Comparison of ENCODE assay signal across 8 cellular contexts in genomic region chr16:1310832-1311200, GRCh38. TPM values are rescaled to one million over a fixed set of nuclear protein-coding genes. Genes with fewer than 3 reads are reported as not detected.
A peak's percentile ranks its signal among the peaks of the same experiment; 100 is the strongest.
DNase-seq lines count a peak whose midpoint lies in the region; ATAC-seq and TF ChIP-seq lines count a peak whose summit lies in the region.

No MANE protein-coding gene starts in this region.

- no peak overlapping the region for H2BK120ac ChIP-seq in mesendoderm (ENCODE audit: low read depth, low read length)

- H4K5ac ChIP-seq in mesendoderm (ENCODE audit: low read length), result no peak overlapping the region

- no peaks in the 10 kb centered on the region for H3K9me3 ChIP-seq in CD4-positive, CD25-positive, alpha-beta regulatory T cell (ENCODE audit: control insufficient read depth in 2 of 2, low read length in 2 of 2)
- H3K9me3 ChIP-seq in MG63, result no peaks in the 10 kb centered on the region

- no peak overlapping the region for H2BK5ac ChIP-seq in mesendoderm (ENCODE audit: low read length)

- H3K9ac ChIP-seq in mesendoderm (ENCODE audit: low read length), result peak overlapping the region; percentile 79

- no CpG with 5 or more reads among the region's 14 CpGs for WGBS in mesendoderm (ENCODE audit: extremely low coverage, insufficient coverage, low lambda C conversion rate)

- no peak for ATAC-seq in CD4-positive, CD25-positive, alpha-beta regulatory T cell (ENCODE audit: low read depth in 2 of 2)
- ATAC-seq in HG02870 (IDR thresholded peaks at IDR 0.05; ENCODE audit: unreplicated experiment), result no peak
- ATAC-seq in HG03432 (IDR thresholded peaks at IDR 0.05; ENCODE audit: unreplicated experiment), result no peak

- no peak overlapping the region for H3K18ac ChIP-seq in mesendoderm (ENCODE audit: low read length)

- H3K36me3 Mint-ChIP-seq in CD4-positive, CD25-positive, alpha-beta regulatory T cell, result peaks cover 12% of the 10 kb centered on the region
- H3K36me3 Mint-ChIP-seq in brain, result peaks cover 20% of the 10 kb centered on the region

- H3K4me1 Mint-ChIP-seq in CD4-positive, CD25-positive, alpha-beta regulatory T cell, result peaks cover 4 to 44% (median 17%) of the 10 kb centered on the region in 4 donors
- peaks cover 31% of the 10 kb centered on the region for H3K4me1 Mint-ChIP-seq in brain

- peaks cover 6% of the 10 kb centered on the region for H3K79me1 ChIP-seq in mesendoderm (ENCODE audit: low read length)

- H3K9me3 Mint-ChIP-seq in CD4-positive, CD25-positive, alpha-beta regulatory T cell, result peaks cover 0 to 1% (median 0%) of the 10 kb centered on the region in 7 donors
- H3K9me3 Mint-ChIP-seq in brain, result no peaks in the 10 kb centered on the region

- H2BK15ac ChIP-seq in mesendoderm (replicated peaks; ENCODE audit: low read depth), result no peak overlapping the region

- H3K27me3 Mint-ChIP-seq in CD4-positive, CD25-positive, alpha-beta regulatory T cell, result peaks cover 5% of the 10 kb centered on the region
- H3K27me3 Mint-ChIP-seq in brain, result peaks cover 12% of the 10 kb centered on the region

- H3K4me2 ChIP-seq in mesendoderm (ENCODE audit: low read length), result peak overlapping the region; percentile 98

- DNase-seq in CD4-positive, CD25-positive, alpha-beta regulatory T cell, result peak in 2 of 3 donors; percentile 32 to 71
- no peak for DNase-seq in MG63
- no peak for DNase-seq in mesendoderm
- DNase-seq in NCI-H748 (lab: John Stamatoyannopoulos, UW; ENCODE audit: unreplicated experiment), result no peak
- DNase-seq in NCI-H128 (lab: John Stamatoyannopoulos, UW; ENCODE audit: unreplicated experiment), result no peak

- peak overlapping the region; percentile 94 for H3K56ac ChIP-seq in mesendoderm (ENCODE audit: low read length)

- H3K36me3 ChIP-seq in CD4-positive, CD25-positive, alpha-beta regulatory T cell (ENCODE audit: control insufficient read depth, insufficient read depth, low read length), result peaks cover 26% of the 10 kb centered on the region
- H3K36me3 ChIP-seq in MG63 (peaks cover 51% of the 10 kb centered on the region), mesendoderm (ENCODE audit: control insufficient read depth, insufficient read depth, low read length) (peaks cover 6% of the 10 kb centered on the region)

- peak overlapping the region; percentile 96 for H3K4me3 ChIP-seq in CD4-positive, CD25-positive, alpha-beta regulatory T cell (ENCODE audit: low read depth, low read length)
- peak overlapping the region; percentile 95 for H3K4me3 ChIP-seq in MG63
- peak overlapping the region; percentile 90 for H3K4me3 ChIP-seq in mesendoderm (ENCODE audit: low read length)

- no peak overlapping the region for H4K8ac ChIP-seq in mesendoderm (ENCODE audit: low read depth, low read length)

- H3K27ac ChIP-seq in CD4-positive, CD25-positive, alpha-beta regulatory T cell (ENCODE audit: insufficient read depth, low read length, poor library complexity, severe bottlenecking), result peak overlapping the region; percentile 64
- no peak overlapping the region for H3K27ac ChIP-seq in mesendoderm (ENCODE audit: low read depth, low read length)

- TF ChIP-seq CTCF in brain (conservative IDR thresholded peaks at IDR 0.05), result no peak

- H2AK5ac ChIP-seq in mesendoderm (ENCODE audit: low read length), result no peak overlapping the region

- peaks cover 56% of the 10 kb centered on the region for H3K79me2 ChIP-seq in mesendoderm (ENCODE audit: control insufficient read depth, insufficient read depth, low read length)

- no peak overlapping the region for H3K23ac ChIP-seq in mesendoderm (ENCODE audit: low read length)

- peaks cover 41% of the 10 kb centered on the region for H3K4me1 ChIP-seq in CD4-positive, CD25-positive, alpha-beta regulatory T cell (ENCODE audit: control insufficient read depth, insufficient read depth, low read length, poor library complexity, severe bottlenecking)
- peaks cover 6% of the 10 kb centered on the region for H3K4me1 ChIP-seq in mesendoderm (ENCODE audit: control insufficient read depth, low read depth, low read length)

- peak overlapping the region; percentile 93 to 98 (median 96) for H3K4me3 Mint-ChIP-seq in CD4-positive, CD25-positive, alpha-beta regulatory T cell
- peak overlapping the region; percentile 96 to 99 (median 98) for H3K4me3 Mint-ChIP-seq in brain

- no peak overlapping the region for H3K4ac ChIP-seq in mesendoderm (ENCODE audit: low read depth, low read length)

- H3K27me3 ChIP-seq in CD4-positive, CD25-positive, alpha-beta regulatory T cell (ENCODE audit: control insufficient read depth, insufficient read depth, low read length), result no peaks in the 10 kb centered on the region
- H3K27me3 ChIP-seq in MG63 (no peaks in the 10 kb centered on the region), mesendoderm (ENCODE audit: insufficient read depth, low read length, poor library complexity) (no peaks in the 10 kb centered on the region)

- peak overlapping the region; percentile 88 to 99 (median 98) for H3K27ac Mint-ChIP-seq in CD4-positive, CD25-positive, alpha-beta regulatory T cell
- peak overlapping the region; percentile 97 to 99 (median 98) for H3K27ac Mint-ChIP-seq in brain

RNA-seq across cellular contexts. Expression of gene UBE2I, which starts 1.4 kb away (rescaled TPM):
- total RNA-seq in CD4-positive, CD25-positive, alpha-beta regulatory T cell, result 205 TPM
- 100 to 1,000 TPM in 1 of 4 donors, 10 to 100 TPM in 3; 75.5 to 124 (median 89.6) TPM for polyA plus RNA-seq in CD4-positive, CD25-positive, alpha-beta regulatory T cell
- total RNA-seq in MG63 (2014; rRNA removed; shearing (Covaris generic); ENCODE audit: low replicate concordance), result 154 and 228 TPM in 2 replicates
- polyA plus RNA-seq in brain (ENCODE audit: insufficient read depth, low read depth, low replicate concordance), result 240 TPM
- 247 TPM for polyA plus RNA-seq in mesendoderm (2013, experiment 1 of 2)
- polyA plus RNA-seq in mesendoderm (2013, experiment 2 of 2), result 242 TPM

RNA-seq across cellular contexts. Expression of gene BAIAP3, which starts 22.6 kb away (rescaled TPM):
- 3.1 TPM for total RNA-seq in CD4-positive, CD25-positive, alpha-beta regulatory T cell
- under 1 TPM; 0.11 to 0.79 (median 0.27) TPM for polyA plus RNA-seq in CD4-positive, CD25-positive, alpha-beta regulatory T cell
- total RNA-seq in MG63 (2014; rRNA removed; shearing (Covaris generic); ENCODE audit: low replicate concordance), result 1.1 TPM in 1 of 2 replicates, not detected in the other
- 42.8 TPM for polyA plus RNA-seq in brain (ENCODE audit: insufficient read depth, low read depth, low replicate concordance)
- 1.7 TPM for polyA plus RNA-seq in mesendoderm (2013, experiment 1 of 2)
- 1.3 TPM for polyA plus RNA-seq in mesendoderm (2013, experiment 2 of 2)

RNA-seq across cellular contexts. Expression of gene TSR3, which starts 40.9 kb away (rescaled TPM):
- 31.5 TPM for total RNA-seq in CD4-positive, CD25-positive, alpha-beta regulatory T cell
- 100 to 1,000 TPM in 1 of 4 donors, 10 to 100 TPM in 3; 81.1 to 103 (median 94.1) TPM for polyA plus RNA-seq in CD4-positive, CD25-positive, alpha-beta regulatory T cell
- total RNA-seq in MG63 (2014; rRNA removed; shearing (Covaris generic); ENCODE audit: low replicate concordance), result 138 and 174 TPM in 2 replicates
- polyA plus RNA-seq in brain (ENCODE audit: insufficient read depth, low read depth, low replicate concordance), result 81.3 TPM
- polyA plus RNA-seq in mesendoderm (2013, experiment 1 of 2), result 34.0 TPM
- 35.7 TPM for polyA plus RNA-seq in mesendoderm (2013, experiment 2 of 2)

RNA-seq across cellular contexts. Expression of gene GNPTG, which starts 40.9 kb away (rescaled TPM):
- total RNA-seq in CD4-positive, CD25-positive, alpha-beta regulatory T cell, result 44.1 TPM
- 10 to 100 TPM; 43.2 to 51.3 (median 46.3) TPM for polyA plus RNA-seq in CD4-positive, CD25-positive, alpha-beta regulatory T cell
- total RNA-seq in MG63 (2014; rRNA removed; shearing (Covaris generic); ENCODE audit: low replicate concordance), result 40.9 and 52.2 TPM in 2 replicates
- 82.2 TPM for polyA plus RNA-seq in brain (ENCODE audit: insufficient read depth, low read depth, low replicate concordance)
- polyA plus RNA-seq in mesendoderm (2013, experiment 1 of 2), result 10.4 TPM
- polyA plus RNA-seq in mesendoderm (2013, experiment 2 of 2), result 10.1 TPM

RNA-seq across cellular contexts. Expression of gene TPSD1, which starts 54.9 kb away (rescaled TPM):
- total RNA-seq in CD4-positive, CD25-positive, alpha-beta regulatory T cell, result not detected
- not detected for polyA plus RNA-seq in CD4-positive, CD25-positive, alpha-beta regulatory T cell
- total RNA-seq in MG63 (2014; rRNA removed; shearing (Covaris generic); ENCODE audit: low replicate concordance), result not detected in 2 replicates
- polyA plus RNA-seq in brain (ENCODE audit: insufficient read depth, low read depth, low replicate concordance), result not detected
- polyA plus RNA-seq in mesendoderm (2013, experiment 1 of 2), result not detected
- polyA plus RNA-seq in mesendoderm (2013, experiment 2 of 2), result not detected

Comparison
In these comparisons a context has a peak if more than half of its experiments do, and no peak if none do; other contexts are left out.
1. DNase-seq: peak in CD4-positive, CD25-positive, alpha-beta regulatory T cell (2 of 3); none in MG63 (single experiment), mesendoderm (single experiment), NCI-H748 (single experiment) and NCI-H128 (single experiment).
2. Peak in every context shown above with its lines, with median percentiles within 50 percentile points of each other: H3K4me3 ChIP-seq.